In the genomic region with DNA sequence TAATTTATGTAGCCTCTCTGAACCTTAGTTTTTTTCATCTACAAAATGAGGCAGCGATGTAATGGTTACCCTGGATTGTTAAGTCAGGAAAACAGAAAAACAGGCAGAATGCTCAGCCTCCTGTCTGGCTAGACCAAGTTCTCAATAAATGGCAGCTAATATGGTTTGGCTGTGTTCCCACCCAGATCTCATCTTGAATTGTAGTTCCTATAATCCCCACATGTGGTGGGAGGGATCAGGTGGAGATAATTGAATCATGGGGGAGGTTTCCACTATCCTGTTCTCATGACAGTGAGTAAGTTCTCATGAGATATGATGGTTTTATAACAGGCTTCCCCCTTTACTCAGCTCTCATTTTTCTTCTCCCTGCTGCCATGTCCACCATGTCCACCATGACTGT, we compare ENCODE assay signal across 19 cellular contexts.
A peak's percentile ranks its signal among the peaks of the same experiment; 100 is the strongest.
DNase-seq lines count a peak whose midpoint lies in the region; ATAC-seq lines count a peak whose summit lies in the region.
"Had no signal": no experiment of that assay in that cellular context is flagged by ENCODE, and none has a peak within 500 bp of the region (broad histone marks: within the 10 kb centered on the region; RNA-seq: fewer than 3 reads in every experiment).

No MANE protein-coding gene starts in this region.

- DNase-seq in NCI-H524 (lab: John Stamatoyannopoulos, UW) (peak; percentile 38 to 74), NCI-H524 treated with DMSO at 0.1 percent for 48 hours (lab: John Stamatoyannopoulos, UW) (no peak), NCI-H82 (lab: John Stamatoyannopoulos, UW) (peak; percentile 90), SK-N-DZ (ENCODE audit: low spot score) (peak; percentile 80), ecto neural progenitor cell (ENCODE audit: low spot score) (no peak)
- no peak for DNase-seq in activated CD4-positive, alpha-beta T cell treated with anti-CD3 and anti-CD28 coated beads, Interleukin-2, amount 50 U/mL, for 4 hours
- DNase-seq: ACHN; AML-193; C1 segment of cervical spinal cord; Calu3; CD4-positive, alpha-beta memory T cell; COR-L47; DMS53; DMS79 treated with DMSO at 0.1 percent for 48 hours; GF-D8; H9 had no signal

- ATAC-seq in GM18502 (IDR thresholded peaks at IDR 0.05; ENCODE audit: poor library complexity, unreplicated experiment) = no peak
- ATAC-seq: GM23338, HCT116 had no signal

Comparison
In these comparisons a context has a peak if more than half of its experiments do, and no peak if none do; other contexts are left out.
1. DNase-seq: peak in NCI-H524 (2 of 2), NCI-H82 (single experiment) and SK-N-DZ (single experiment); none in NCI-H524 treated with DMSO at 0.1 percent for 48 hours (single experiment), activated CD4-positive, alpha-beta T cell treated with anti-CD3 and anti-CD28 coated beads, Interleukin-2, amount 50 U/mL, for 4 hours (0 of 2) and ecto neural progenitor cell (single experiment).